8 cellular contexts compared by ENCODE assay signal in genomic region chr10:47384148-47384921, GRCh38. TPM values are rescaled to one million over a fixed set of nuclear protein-coding genes. Genes with fewer than 3 reads are reported as not detected.
DNase-seq lines count a peak whose midpoint lies in the region; ATAC-seq and FAIRE-seq lines count a peak whose summit lies in the region.

ZNF488 (minus strand) TSS chr10:47384293; CDS start chr10:47368829, 15,464 bp downstream.

- no peak within 1 kb of the TSS for H3K9ac ChIP-seq in muscle layer of colon (ENCODE audit: low read length)

- ATAC-seq in GM21390 (IDR thresholded peaks at IDR 0.05; ENCODE audit: unreplicated experiment) = peak; percentile 92
- ATAC-seq in activated T-cell treated with anti-CD3 and anti-CD28 coated beads, Interleukin-2, amount 50 U/mL, for 4 hours = peak; percentile 94 to 98
- ATAC-seq in esophagus mucosa = peak; percentile 98

- peak within 1 kb of the TSS; percentile 88 for H3K4me3 Mint-ChIP-seq in activated T-cell treated with anti-CD3 and anti-CD28 coated beads, Interleukin-2, amount 50 U/mL, for 4 hours

- no peaks in the 10 kb centered on the region for H3K36me3 Mint-ChIP-seq in activated T-cell treated with anti-CD3 and anti-CD28 coated beads, Interleukin-2, amount 50 U/mL, for 4 hours (ENCODE audit: insufficient read depth)

- H3K4me1 Mint-ChIP-seq in activated T-cell treated with anti-CD3 and anti-CD28 coated beads, Interleukin-2, amount 50 U/mL, for 4 hours (ENCODE audit: low read depth) = peaks cover 9% of the 10 kb centered on the region

- H3K9me3 ChIP-seq in muscle layer of colon (ENCODE audit: low read length) = no peaks in the 10 kb centered on the region

- peaks cover 4% of the 10 kb centered on the region for H3K4me1 ChIP-seq in muscle layer of colon (ENCODE audit: insufficient read depth, low read length)

- peaks cover 43% of the 10 kb centered on the region for H3K27me3 Mint-ChIP-seq in activated T-cell treated with anti-CD3 and anti-CD28 coated beads, Interleukin-2, amount 50 U/mL, for 4 hours (ENCODE audit: low read depth)

- no peaks in the 10 kb centered on the region for H3K27me3 ChIP-seq in muscle layer of colon (ENCODE audit: control insufficient read depth in 1 of 2, insufficient read depth in 2 of 2, low read length in 2 of 2)

- FAIRE-seq in HTR-8/SVneo (lab: Jason Lieb, UNC) = no peak

- H3K27ac ChIP-seq in muscle layer of colon (ENCODE audit: low read depth, low read length) = peak within 1 kb of the TSS; percentile 45

- peaks cover 5% of the 10 kb centered on the region for H3K9me3 Mint-ChIP-seq in activated T-cell treated with anti-CD3 and anti-CD28 coated beads, Interleukin-2, amount 50 U/mL, for 4 hours

- H3K36me3 ChIP-seq in muscle layer of colon (ENCODE audit: insufficient read depth, low read length) = no peaks in the 10 kb centered on the region

- H3K4me3 ChIP-seq in muscle layer of colon (ENCODE audit: low read depth in 1 of 2, low read length in 2 of 2) = peak within 1 kb of the TSS; percentile 58 to 72

- DNase-seq in COLO668 (lab: John Stamatoyannopoulos, UW; ENCODE audit: unreplicated experiment) (peak; percentile 86), HTR-8/SVneo (ENCODE audit: insufficient read length, low spot score) (peak; percentile 92), OCI-M1 (lab: John Stamatoyannopoulos, UW) (peak; percentile 81)
- peak; percentile 71 for DNase-seq in activated T-cell treated with anti-CD3 and anti-CD28 coated beads, Interleukin-2, amount 50 U/mL, for 4 hours
- peak; percentile 40 to 41 for DNase-seq in stimulated activated CD8-positive, alpha-beta memory T cell treated with anti-CD3 and anti-CD28 coated beads, Interleukin-4, amount 100 ng/mL, for 4 hours (ENCODE audit: low read depth in 2 of 2, low spot score in 1 of 2)

RNA-seq across cellular contexts. Expression of gene ZNF488, which starts in this region (rescaled TPM):
- total RNA-seq in activated T-cell treated with anti-CD3 and anti-CD28 coated beads, Interleukin-2, amount 50 U/mL, for 4 hours = under 1 TPM in 1 of 3 donors, not detected in 2; 0.10 TPM
- total RNA-seq in esophagus mucosa = 0.60 TPM

Comparison
In these comparisons a context has a peak if more than half of its experiments do, and no peak if none do; other contexts are left out.
1. Peak in every context shown above with its lines: DNase-seq, ATAC-seq, H3K4me3 ChIP-seq and H3K27ac ChIP-seq.
2. Peak in DNase-seq and ATAC-seq in activated T-cell treated with anti-CD3 and anti-CD28 coated beads, Interleukin-2, amount 50 U/mL, for 4 hours; RNA of the gene not detected or under 1 TPM.
3. Peak in ATAC-seq in esophagus mucosa; RNA of the gene not detected or under 1 TPM.
4. DNase-seq: peak in every context shown above with its lines; median percentile 92 in HTR-8/SVneo; 86 in COLO668; 81 in OCI-M1; 71 in activated T-cell treated with anti-CD3 and anti-CD28 coated beads, Interleukin-2, amount 50 U/mL, for 4 hours; 40 in stimulated activated CD8-positive, alpha-beta memory T cell treated with anti-CD3 and anti-CD28 coated beads, Interleukin-4, amount 100 ng/mL, for 4 hours.